13 cellular contexts compared by ENCODE assay signal in the genomic region with DNA sequence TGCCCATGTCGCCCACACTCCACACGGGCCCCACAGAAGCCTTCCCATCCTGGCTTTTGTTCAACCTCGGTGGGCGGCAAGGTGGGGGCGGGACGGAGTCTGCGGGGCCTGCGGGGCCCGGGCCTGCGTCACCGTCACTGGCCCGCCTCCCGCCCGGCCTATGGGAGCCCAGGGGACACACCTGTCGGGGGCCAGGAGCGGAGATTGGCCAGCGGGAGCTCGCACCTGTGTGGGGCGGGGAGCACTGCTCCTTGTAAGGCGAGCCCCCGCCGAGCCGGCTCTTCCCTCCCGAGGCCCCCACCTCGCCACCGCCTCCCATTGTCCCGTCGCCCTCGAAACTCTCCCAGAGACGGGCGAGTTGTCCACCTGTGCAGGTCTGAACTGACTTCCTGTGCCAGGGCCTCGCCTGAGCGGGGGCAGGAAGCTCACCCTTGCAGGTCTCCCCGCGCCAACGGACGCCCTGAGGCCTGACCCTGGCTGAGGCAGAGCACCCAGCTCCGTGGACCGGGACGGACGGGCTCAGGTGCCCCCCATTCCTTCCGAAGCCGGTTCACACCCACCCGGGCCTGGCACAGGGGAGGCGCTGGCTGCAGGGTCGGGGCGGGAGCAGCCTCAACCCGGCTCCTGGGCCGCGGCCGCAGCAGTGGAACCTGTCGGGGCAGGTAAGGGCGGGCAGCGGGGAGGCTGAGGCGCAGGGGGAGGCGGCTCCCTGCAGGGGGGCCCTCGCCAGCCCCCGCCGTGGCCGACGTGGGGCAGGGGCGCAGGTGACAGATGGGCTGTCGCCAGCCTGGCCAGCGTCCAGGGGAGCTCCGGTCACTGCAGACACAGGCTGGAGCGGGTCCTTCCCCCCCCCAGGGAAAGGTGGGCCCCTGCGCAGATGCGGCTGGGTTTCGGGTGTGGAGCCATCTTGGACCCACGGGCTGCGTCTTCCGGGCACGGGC. TPM values are rescaled to one million over a fixed set of nuclear protein-coding genes. Genes with fewer than 3 reads are reported as not detected.
DNase-seq lines count a peak whose midpoint lies in the region; ATAC-seq and TF ChIP-seq lines count a peak whose summit lies in the region.
"Had no signal": no experiment of that assay in that cellular context is flagged by ENCODE, and none has a peak within 500 bp of the region (broad histone marks: within the 10 kb centered on the region; RNA-seq: fewer than 3 reads in every experiment).

No MANE protein-coding gene starts in this region.

- peak overlapping the region; percentile 27 to 49 for H3K4me3 ChIP-seq in left lung
- peak overlapping the region; percentile 30 to 46 for H3K4me3 ChIP-seq in vagina
- H3K4me3 ChIP-seq: coronary artery, psoas muscle had no signal

- peak overlapping the region; percentile 13 to 63 for H3K27ac ChIP-seq in left lung
- H3K27ac ChIP-seq in vagina = peak overlapping the region; percentile 75
- H3K27ac ChIP-seq: coronary artery, psoas muscle had no signal

- H3K9me3 ChIP-seq in left lung (no peaks in the 10 kb centered on the region), vagina (no peaks in the 10 kb centered on the region)
- H3K9me3 ChIP-seq: psoas muscle had no signal

- peak; percentile 89 for ATAC-seq in left lung
- ATAC-seq in HG03095 (IDR thresholded peaks at IDR 0.05; ENCODE audit: unreplicated experiment) = no peak
- no peak for ATAC-seq in HG03565 (IDR thresholded peaks at IDR 0.05; ENCODE audit: unreplicated experiment)
- ATAC-seq: psoas muscle had no signal

- intact Hi-C loops in left lung (cut with DNase I) (no loop called here), vagina (cut with DNase I) (no loop called here)

- H3K4me1 ChIP-seq in left lung (peaks cover 5 to 12% of the 10 kb centered on the region in 2 donors), vagina (peaks cover 28% of the 10 kb centered on the region)

- H3K36me3 ChIP-seq in left lung (no peaks in the 10 kb centered on the region), vagina (no peaks in the 10 kb centered on the region)

- DNase-seq in NCI-H2107 treated with DMSO at 0.1 percent for 48 hours (lab: John Stamatoyannopoulos, UW; ENCODE audit: unreplicated experiment) (peak; percentile 29), NCI-H2107 (lab: John Stamatoyannopoulos, UW) (no peak), SW480 (ENCODE audit: low spot score) (peak; percentile 96), left lung (peak; percentile 74 to 93), vagina (ENCODE audit: extremely low spot score in 2 of 2) (no peak)
- DNase-seq in stimulated activated naive CD4-positive, alpha-beta T cell treated with Interleukin-2 at 50 U/mL for 16 hours (lab: John Stamatoyannopoulos, UW) = no peak
- DNase-seq: activated naive CD4-positive, alpha-beta T cell treated with Interleukin-2 at 50 U/mL for 16 hours had no signal

- TF ChIP-seq CTCF in left lung (IDR thresholded peaks at IDR 0.05) = no peak
- TF ChIP-seq CTCF in vagina (IDR thresholded peaks at IDR 0.05) = no peak

- TF ChIP-seq POLR2A in vagina (IDR thresholded peaks at IDR 0.05) = no peak

- H3K27me3 ChIP-seq in left lung (peaks cover 6 to 57% of the 10 kb centered on the region in 2 donors), vagina (no peaks in the 10 kb centered on the region)

RNA-seq across cellular contexts. Expression of gene TTLL10, which starts 10.8 kb away (rescaled TPM):
- 1 to 10 TPM in 1 of 2 donors, under 1 TPM in 1; 0.17 to 4.6 TPM for total RNA-seq in left lung
- not detected for total RNA-seq in vagina
- total RNA-seq: G401, RPMI7951 had no signal

RNA-seq across cellular contexts. Expression of gene TNFRSF18, which starts 43.5 kb away (rescaled TPM):
- 1 to 10 TPM; 1.1 to 1.3 TPM for total RNA-seq in left lung
- 4.4 TPM for total RNA-seq in vagina
- total RNA-seq: G401, RPMI7951 had no signal

RNA-seq across cellular contexts. Expression of gene C1orf159, which starts 47.0 kb away (rescaled TPM):
- 10 to 100 TPM in 1 of 2 donors, 1 to 10 TPM in 1; 8.0 to 14.0 TPM for total RNA-seq in left lung
- 11.8 TPM for total RNA-seq in vagina

RNA-seq across cellular contexts. Expression of gene TNFRSF4, which starts 51.1 kb away (rescaled TPM):
- total RNA-seq in left lung (1 to 10 TPM; 2.8 to 3.5 TPM), vagina (not detected)
- total RNA-seq: G401, RPMI7951 had no signal

Comparison
In these comparisons a context has a peak if more than half of its experiments do, and no peak if none do; other contexts are left out.
1. DNase-seq: peak in NCI-H2107 treated with DMSO at 0.1 percent for 48 hours (single experiment), SW480 (single experiment) and left lung (2 of 2); none in NCI-H2107 (single experiment), vagina (0 of 2) and stimulated activated naive CD4-positive, alpha-beta T cell treated with Interleukin-2 at 50 U/mL for 16 hours (single experiment).